In the genomic region with DNA sequence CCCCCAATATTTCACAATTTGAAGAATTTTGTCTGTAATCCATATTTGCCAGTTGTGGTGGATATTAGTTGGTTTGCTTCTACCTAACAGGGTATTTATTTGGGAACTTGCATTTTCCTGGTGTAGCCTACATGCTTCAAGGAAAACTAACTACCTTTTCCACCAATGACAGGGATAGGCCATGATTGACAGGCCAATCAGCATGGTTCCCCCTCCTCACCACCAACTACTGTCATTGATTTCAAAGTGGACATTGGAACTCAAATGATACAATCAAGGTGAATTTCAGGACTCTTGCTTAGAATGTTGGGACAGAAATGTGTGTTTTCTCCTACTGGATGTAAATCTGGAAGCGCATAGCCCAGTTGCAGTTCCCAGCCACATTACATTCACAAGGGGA, we compare ENCODE assay signal across 29 cellular contexts.
"Had no signal": no experiment of that assay in that cellular context is flagged by ENCODE, and none has a peak within 500 bp of the region (broad histone marks: within the 10 kb centered on the region; RNA-seq: fewer than 3 reads in every experiment).

No MANE protein-coding gene starts in this region.

- FAIRE-seq: urothelium cell line had no signal

- H3K27me3 ChIP-seq: stomach, suprapubic skin, testis, thyroid gland, tibial artery, tibial nerve, transverse colon, upper lobe of left lung, upper lobe of right lung, uterus, vagina had no signal

- DNase-seq: stimulated activated CD4-positive, alpha-beta T cell treated with anti-CD3 and anti-CD28 coated beads, Interleukin-2, amount 100 ng/mL, for 48 hours; stimulated activated CD4-positive, alpha-beta T cell treated with anti-CD3 and anti-CD28 coated beads, Interleukin-4, amount 100 ng/mL, for 1 hour; stimulated activated CD4-positive, alpha-beta T cell treated with anti-CD3 and anti-CD28 coated beads, Interleukin-4, amount 100 ng/mL, for 24 hours; stimulated activated CD4-positive, alpha-beta T cell treated with anti-CD3 and anti-CD28 coated beads, Interleukin-4, amount 100 ng/mL, for 4 hours; stimulated activated CD8-positive, alpha-beta memory T cell treated with anti-CD3 and anti-CD28 coated beads, Interleukin-4, amount 100 ng/mL, for 48 hours; stimulated activated naive B cell treated with anti-CD40 and anti-IgM and Interleukin-4, amounts not matched to agents 10 μg/mL and 1 μg/mL and 100 μg/mL, for 72 hours; stimulated activated naive CD4-positive, alpha-beta T cell; stimulated activated naive CD4-positive, alpha-beta T cell treated with Interleukin-2 at 50 U/mL for 16 hours; stimulated activated naive CD8-positive, alpha-beta T cell treated with anti-CD3 and anti-CD28 coated beads, Interleukin-15, amount 100 ng/mL, for 72 hours; stimulated activated naive CD8-positive, alpha-beta T cell treated with anti-CD3 and anti-CD28 coated beads, Interleukin-15, Interleukin-2, amounts not matched to agents 100 U/mL and 50 U/mL, for 24 hours; stomach; substantia nigra; testis; thyroid gland; tibial artery; transverse colon; trophoblast cell; upper lobe of left lung; upper lobe of right lung; uterus had no signal

- ATAC-seq: stimulated activated effector memory CD8-positive, alpha-beta T cell treated with anti-CD3 and anti-CD28 coated beads, Interleukin-12 subunit alpha, Interleukin-12 subunit beta, amount 100 ng/mL, for 72 hours; stimulated activated memory B cell treated with anti-CD40 and anti-IgM and Interleukin-4, amounts not matched to agents 10 μg/mL and 1 μg/mL and 100 μg/mL, for 72 hours; stimulated activated naive B cell treated with anti-CD40 and anti-IgM and Interleukin-4, amounts not matched to agents 10 μg/mL and 1 μg/mL and 100 μg/mL, for 72 hours; stimulated activated naive CD8-positive, alpha-beta T cell treated with anti-CD3 and anti-CD28 coated beads, Interleukin-15, amount 100 ng/mL, for 72 hours; stimulated activated naive CD8-positive, alpha-beta T cell treated with anti-CD3 and anti-CD28 coated beads, Interleukin-15, Interleukin-2, amounts not matched to agents 100 U/mL and 50 U/mL, for 24 hours; upper lobe of right lung had no signal

- H3K4me3 Mint-ChIP-seq: stimulated activated effector memory CD8-positive, alpha-beta T cell treated with anti-CD3 and anti-CD28 coated beads, Interleukin-12 subunit alpha, Interleukin-12 subunit beta, amount 100 ng/mL, for 72 hours; stimulated activated memory B cell treated with anti-CD40 and anti-IgM and Interleukin-4, amounts not matched to agents 10 μg/mL and 1 μg/mL and 100 μg/mL, for 72 hours; stimulated activated naive B cell treated with anti-CD40 and anti-IgM and Interleukin-4, amounts not matched to agents 10 μg/mL and 1 μg/mL and 100 μg/mL, for 72 hours; stimulated activated naive CD8-positive, alpha-beta T cell treated with anti-CD3 and anti-CD28 coated beads, Interleukin-15, amount 100 ng/mL, for 72 hours; stimulated activated naive CD8-positive, alpha-beta T cell treated with anti-CD3 and anti-CD28 coated beads, Interleukin-15, Interleukin-2, amounts not matched to agents 100 ng/mL and 50 ng/mL, for 24 hours; type B pancreatic cell had no signal

- H3K27ac Mint-ChIP-seq: stimulated activated effector memory CD8-positive, alpha-beta T cell treated with anti-CD3 and anti-CD28 coated beads, Interleukin-12 subunit alpha, Interleukin-12 subunit beta, amount 100 ng/mL, for 72 hours; stimulated activated memory B cell treated with anti-CD40 and anti-IgM and Interleukin-4, amounts not matched to agents 10 μg/mL and 1 μg/mL and 100 μg/mL, for 72 hours; stimulated activated naive B cell treated with anti-CD40 and anti-IgM and Interleukin-4, amounts not matched to agents 10 μg/mL and 1 μg/mL and 100 μg/mL, for 72 hours; stimulated activated naive CD8-positive, alpha-beta T cell treated with anti-CD3 and anti-CD28 coated beads, Interleukin-15, amount 100 ng/mL, for 72 hours; stimulated activated naive CD8-positive, alpha-beta T cell treated with anti-CD3 and anti-CD28 coated beads, Interleukin-15, Interleukin-2, amounts not matched to agents 100 ng/mL and 50 ng/mL, for 24 hours; type B pancreatic cell had no signal

- H3K36me3 Mint-ChIP-seq: stimulated activated effector memory CD8-positive, alpha-beta T cell treated with anti-CD3 and anti-CD28 coated beads, Interleukin-12 subunit alpha, Interleukin-12 subunit beta, amount 100 ng/mL, for 72 hours; stimulated activated memory B cell treated with anti-CD40 and anti-IgM and Interleukin-4, amounts not matched to agents 10 μg/mL and 1 μg/mL and 100 μg/mL, for 72 hours; type B pancreatic cell had no signal

- H3K36me3 ChIP-seq: stomach, suprapubic skin, thoracic aorta, thyroid gland, tibial artery, tibial nerve, transverse colon, upper lobe of left lung, upper lobe of right lung, uterus, vagina had no signal

- H3K9me3 ChIP-seq: stomach, suprapubic skin, testis, thoracic aorta, thyroid gland, tibial artery, tibial nerve, transverse colon, upper lobe of left lung, upper lobe of right lung, uterus, vagina had no signal

- H3K27me3 Mint-ChIP-seq: type B pancreatic cell had no signal

- H3K4me3 ChIP-seq: stomach, suprapubic skin, testis, thoracic aorta, thyroid gland, tibial artery, tibial nerve, transverse colon, upper lobe of left lung, upper lobe of right lung, uterus, vagina had no signal

- H3K9me3 Mint-ChIP-seq: stimulated activated effector memory CD8-positive, alpha-beta T cell treated with anti-CD3 and anti-CD28 coated beads, Interleukin-12 subunit alpha, Interleukin-12 subunit beta, amount 100 ng/mL, for 72 hours; stimulated activated memory B cell treated with anti-CD40 and anti-IgM and Interleukin-4, amounts not matched to agents 10 μg/mL and 1 μg/mL and 100 μg/mL, for 72 hours; stimulated activated naive B cell treated with anti-CD40 and anti-IgM and Interleukin-4, amounts not matched to agents 10 μg/mL and 1 μg/mL and 100 μg/mL, for 72 hours; stimulated activated naive CD8-positive, alpha-beta T cell treated with anti-CD3 and anti-CD28 coated beads, Interleukin-15, amount 100 ng/mL, for 72 hours; stimulated activated naive CD8-positive, alpha-beta T cell treated with anti-CD3 and anti-CD28 coated beads, Interleukin-15, Interleukin-2, amounts not matched to agents 100 ng/mL and 50 ng/mL, for 24 hours; type B pancreatic cell had no signal

- H3K27ac ChIP-seq: stomach, suprapubic skin, testis, thoracic aorta, thyroid gland, tibial artery, tibial nerve, transverse colon, upper lobe of left lung, upper lobe of right lung, uterus, vagina had no signal
